23 cellular contexts compared by ENCODE assay signal in genomic region chr1:9269078-9269501, GRCh38. TPM values are rescaled to one million over a fixed set of nuclear protein-coding genes. Genes with fewer than 3 reads are reported as not detected.
DNase-seq lines count a peak whose midpoint lies in the region; ATAC-seq and TF ChIP-seq lines count a peak whose summit lies in the region.
"Had no signal": no experiment of that assay in that cellular context is flagged by ENCODE, and none has a peak within 500 bp of the region (broad histone marks: within the 10 kb centered on the region; RNA-seq: fewer than 3 reads in every experiment).

No MANE protein-coding gene starts in this region.

- BruUV-seq in A673 (replicated peaks; lab: Mats Ljungman, UMichigan) = no TSS peak

- peak overlapping the region in 4 of 11 experiments; percentile 5 to 49 (median 27); a peak in 5 of 22 replicates for H3K9ac ChIP-seq in BLaER1 treated with 17β-estradiol and CSF1 and Interleukin-3, amounts not matched to agents 10 nM and 100 nM

- H3K27me3 ChIP-seq in BLaER1 treated with 17β-estradiol and CSF1 and Interleukin-3, amounts not matched to agents 10 nM and 100 nM = peaks cover 0 to 20% (median 0%) of the 10 kb centered on the region in 11 experiments; a peak in 2 of 22 replicates
- H3K27me3 ChIP-seq in A673 (replicated peaks; ENCODE audit: insufficient read depth, low read depth, low read length, poor library complexity) = no peaks in the 10 kb centered on the region
- H3K27me3 ChIP-seq: hepatocyte, tibial artery had no signal

- H3K36me3 ChIP-seq in BLaER1 treated with 17β-estradiol and CSF1 and Interleukin-3, amounts not matched to agents 10 nM and 100 nM = peaks cover 0 to 11% (median 8%) of the 10 kb centered on the region in 11 experiments; a peak in 14 of 22 replicates
- no peaks in the 10 kb centered on the region for H3K36me3 ChIP-seq in A673 (ENCODE audit: insufficient read depth, low read length, poor library complexity, severe bottlenecking)

- peaks cover 0 to 29% (median 0%) of the 10 kb centered on the region in 11 experiments; a peak in 9 of 22 replicates for H4K20me1 ChIP-seq in BLaER1 treated with 17β-estradiol and CSF1 and Interleukin-3, amounts not matched to agents 10 nM and 100 nM

- ATAC-seq in left colon (no peak), HG02798 (IDR thresholded peaks at IDR 0.05; ENCODE audit: poor library complexity, unreplicated experiment) (no peak)
- ATAC-seq: activated CD4-positive, alpha-beta T cell treated with anti-CD3 and anti-CD28 coated beads for 36 hours; activated T-cell treated with anti-CD3 and anti-CD28 coated beads, Interleukin-2, amount 50 U/mL, for 72 hours had no signal

- peaks cover 38% of the 10 kb centered on the region for H3K4me1 Mint-ChIP-seq in glutamatergic neuron (ENCODE audit: low read depth, unreplicated experiment)

- no peaks in the 10 kb centered on the region for H3K36me3 Mint-ChIP-seq in glutamatergic neuron (ENCODE audit: unreplicated experiment)

- peaks cover 25 to 76% (median 65%) of the 10 kb centered on the region in 10 experiments for H3K4me1 ChIP-seq in BLaER1 treated with 17β-estradiol and CSF1 and Interleukin-3, amounts not matched to agents 10 nM and 100 nM
- no peaks in the 10 kb centered on the region for H3K4me1 ChIP-seq in A673 (ENCODE audit: insufficient read depth, low read length, poor library complexity, severe bottlenecking)

- H3K4me2 ChIP-seq in BLaER1 treated with 17β-estradiol and CSF1 and Interleukin-3, amounts not matched to agents 10 nM and 100 nM = peak overlapping the region; percentile 34 to 81 (median 70)
- H3K4me2 ChIP-seq: hepatocyte had no signal

- peaks cover 10% of the 10 kb centered on the region for H3K27me3 Mint-ChIP-seq in glutamatergic neuron (ENCODE audit: unreplicated experiment)
- H3K27me3 Mint-ChIP-seq: activated CD4-positive, alpha-beta T cell treated with anti-CD3 and anti-CD28 coated beads for 36 hours had no signal

- H3K4me3 Mint-ChIP-seq in glutamatergic neuron (ENCODE audit: unreplicated experiment) = no peak overlapping the region
- H3K4me3 Mint-ChIP-seq: activated CD4-positive, alpha-beta T cell treated with anti-CD3 and anti-CD28 coated beads for 36 hours; activated naive CD4-positive, alpha-beta T cell treated with anti-CD3 and anti-CD28 coated beads, Interleukin-2, amount 10 ng/mL, durations not matched to agents 7 days and 5 days; activated T-cell treated with anti-CD3 and anti-CD28 coated beads, Interleukin-2, amount 50 U/mL, for 72 hours; HFFc6 had no signal

- H3K27ac ChIP-seq in BLaER1 treated with 17β-estradiol and CSF1 and Interleukin-3, amounts not matched to agents 10 nM and 100 nM = no peak overlapping the region
- no peak overlapping the region for H3K27ac ChIP-seq in A673 (ENCODE audit: low read depth, low read length, poor library complexity, severe bottlenecking)
- H3K27ac ChIP-seq: hepatocyte, tibial artery had no signal

- no peak overlapping the region for H3K4me3 ChIP-seq in BLaER1 treated with 17β-estradiol and CSF1 and Interleukin-3, amounts not matched to agents 10 nM and 100 nM
- H3K4me3 ChIP-seq in A673 (ENCODE audit: low read depth, low read length, poor library complexity, severe bottlenecking) = no peak overlapping the region
- H3K4me3 ChIP-seq: hepatocyte, lung, tibial artery had no signal

- POLR2A ChIA-PET in A673 (lab: Charles Lee; ENCODE audit: low non-redundant PET) = no interaction called here

- peak; percentile 41 for DNase-seq in HT1080 (ENCODE audit: low read depth)
- peak; percentile 13 for DNase-seq in T1000 (lab: John Stamatoyannopoulos, UW)
- DNase-seq in glutamatergic neuron = no peak
- DNase-seq in left colon = no peak
- no peak for DNase-seq in superior temporal gyrus (ENCODE audit: extremely low spot score)
- DNase-seq in A673 (ENCODE audit: low spot score) = no peak
- DNase-seq: activated CD4-positive, alpha-beta T cell treated with anti-CD3 and anti-CD28 coated beads for 36 hours; activated naive CD4-positive, alpha-beta T cell treated with anti-CD3 and anti-CD28 coated beads, Interleukin-2, amount 10 ng/mL, durations not matched to agents 7 days and 5 days; activated T-cell treated with anti-CD3 and anti-CD28 coated beads, Interleukin-2, amount 50 U/mL, for 72 hours; amygdala; HFFc6; NCI-H1048; NCI-H2029; NCI-H446 treated with DMSO at 0.1 percent for 48 hours; NK-92 treated with Interleukin-12 subunit alpha and Interleukin-12 subunit beta, amount 100 ng/mL, for 24 hours; nucleus accumbens; stimulated activated CD4-positive, alpha-beta T cell treated with anti-CD3 and anti-CD28 coated beads, Interleukin-4, amount 100 ng/mL, for 1 hour; stimulated activated naive CD4-positive, alpha-beta T cell treated with Interleukin-2 at 50 U/mL for 16 hours; tibial artery had no signal

- intact Hi-C loops in left colon (cut with DNase I, micrococcal nuclease) = no loop called here
- intact Hi-C loops in A673 (cut with micrococcal nuclease; ENCODE audit: unreplicated experiment) = loop anchor here (10.0 kb wide), 1 partner anchor 306 kb away; no protein-coding TSS in a partner anchor

- CTCF ChIA-PET in A673 (lab: Charles Lee) = no interaction called here

- H3K27ac Mint-ChIP-seq in glutamatergic neuron (ENCODE audit: unreplicated experiment) = peak overlapping the region; percentile 66
- H3K27ac Mint-ChIP-seq: activated CD4-positive, alpha-beta T cell treated with anti-CD3 and anti-CD28 coated beads for 36 hours; activated naive CD4-positive, alpha-beta T cell treated with anti-CD3 and anti-CD28 coated beads, Interleukin-2, amount 10 ng/mL, durations not matched to agents 7 days and 5 days; activated T-cell treated with anti-CD3 and anti-CD28 coated beads, Interleukin-2, amount 50 U/mL, for 72 hours; HFFc6 had no signal

- no peaks in the 10 kb centered on the region for H3K9me3 ChIP-seq in BLaER1 treated with 17β-estradiol and CSF1 and Interleukin-3, amounts not matched to agents 10 nM and 100 nM (replicated peaks in 1 of 11)
- no peaks in the 10 kb centered on the region for H3K9me3 ChIP-seq in A673 (ENCODE audit: low read depth, low read length, poor library complexity, severe bottlenecking)
- H3K9me3 ChIP-seq: tibial artery had no signal

- H3K9me3 Mint-ChIP-seq in glutamatergic neuron (ENCODE audit: unreplicated experiment) = peaks cover 4% of the 10 kb centered on the region
- H3K9me3 Mint-ChIP-seq: activated naive CD4-positive, alpha-beta T cell treated with anti-CD3 and anti-CD28 coated beads, Interleukin-2, amount 10 ng/mL, durations not matched to agents 7 days and 5 days; activated T-cell treated with anti-CD3 and anti-CD28 coated beads, Interleukin-2, amount 50 U/mL, for 72 hours; HFFc6 had no signal

- TF ChIP-seq CTCF in glutamatergic neuron (IDR thresholded peaks at IDR 0.05; ENCODE audit: partially characterized antibody, unreplicated experiment) = no peak
- no peak for TF ChIP-seq CTCF in A673 (conservative IDR thresholded peaks at IDR 0.05; ENCODE audit: low read depth, low read length)

RNA-seq across cellular contexts. Expression of gene SPSB1, which starts 23.6 kb away (rescaled TPM):
- 14.4 and 18.3 TPM in 2 replicates for total RNA-seq in HT1080 (2014; rRNA removed; shearing (Covaris generic))
- polyA plus RNA-seq in HT1080 (2015; cell fraction: cytosol; rRNA removed) = 13.9 and 16.0 TPM in 2 replicates
- polyA plus RNA-seq in HT1080 (2015; cell fraction: nucleus; rRNA removed) = 7.8 and 13.6 TPM in 2 replicates
- total RNA-seq in glutamatergic neuron (ENCODE audit: unreplicated experiment) (78.6 TPM), left colon (10 to 100 TPM; 30.3 to 56.4 TPM), A673 (2021) (7.5 and 11.8 TPM in 2 replicates)

RNA-seq across cellular contexts. Expression of gene H6PD, which starts 34.5 kb away (rescaled TPM):
- total RNA-seq in HT1080 (2014; rRNA removed; shearing (Covaris generic)) = 5.6 and 7.3 TPM in 2 replicates
- polyA plus RNA-seq in HT1080 (2015; cell fraction: cytosol; rRNA removed) = 16.8 and 18.5 TPM in 2 replicates
- polyA plus RNA-seq in HT1080 (2015; cell fraction: nucleus; rRNA removed) = 25.8 and 30.7 TPM in 2 replicates
- total RNA-seq in glutamatergic neuron (ENCODE audit: unreplicated experiment) (5.0 TPM), left colon (10 to 100 TPM; 33.4 to 34.9 TPM), A673 (2021) (6.2 and 10.6 TPM in 2 replicates)

Comparison
In these comparisons a context has a peak if more than half of its experiments do, and no peak if none do; other contexts are left out.
1. DNase-seq: peak in HT1080 (single experiment) and T1000 (single experiment); none in glutamatergic neuron (single experiment), left colon (0 of 2), superior temporal gyrus (single experiment) and A673 (single experiment).